ENCODE assay signal across 8 cellular contexts in genomic region chr19:55173717-55174409, GRCh38. TPM values are rescaled to one million over a fixed set of nuclear protein-coding genes. Genes with fewer than 3 reads are reported as not detected.
DNase-seq lines count a peak whose midpoint lies in the region; ATAC-seq and TF ChIP-seq lines count a peak whose summit lies in the region.

No MANE protein-coding gene starts in this region.

- DNase-seq in GM10266 (ENCODE audit: extremely low spot score) (peak; percentile 78), NCI-H2196 (lab: John Stamatoyannopoulos, UW; ENCODE audit: unreplicated experiment) (peak; percentile 83), fibroblast of villous mesenchyme (ENCODE audit: low read depth) (peak; percentile 55), inferior parietal cortex (ENCODE audit: extremely low spot score) (no peak)
- DNase-seq in activated T-cell treated with anti-CD3 and anti-CD28 coated beads, Interleukin-2, amount 50 U/mL, for 1 hour = peak; percentile 37

- H2AFZ ChIP-seq in neuron (ENCODE audit: low read depth, low read length) = peak overlapping the region; percentile 63

- no peaks in the 10 kb centered on the region for H3K36me3 ChIP-seq in neuron (ENCODE audit: insufficient read depth, low read length)

- peaks cover 8% of the 10 kb centered on the region for H3K9me3 ChIP-seq in neuron (ENCODE audit: low read length)

- peaks cover 9% of the 10 kb centered on the region for H3K4me1 ChIP-seq in neuron (ENCODE audit: insufficient read depth, low read length)

- TF ChIP-seq CTCF in GM10266 (IDR thresholded peaks at IDR 0.05; ENCODE audit: control insufficient read depth, insufficient read depth, low read depth, missing control alignments) (no peak), fibroblast of villous mesenchyme (IDR thresholded peaks at IDR 0.05; ENCODE audit: insufficient read depth, low read depth, low read length) (no peak)

- no peak for ATAC-seq in HG03460 (IDR thresholded peaks at IDR 0.05; ENCODE audit: unreplicated experiment)
- no peak for ATAC-seq in HG03280 (IDR thresholded peaks at IDR 0.05; ENCODE audit: unreplicated experiment)

- H3K4me3 ChIP-seq in fibroblast of villous mesenchyme (ENCODE audit: low read depth, low read length) = peak overlapping the region; percentile 51
- H3K4me3 ChIP-seq in neuron (ENCODE audit: low read length) = peak overlapping the region; percentile 34

- H3K27me3 ChIP-seq in neuron (ENCODE audit: insufficient read depth, low read length) = peaks cover 7% of the 10 kb centered on the region

RNA-seq across cellular contexts. Expression of gene SYT5, which starts 6.2 kb away (rescaled TPM):
- under 0.01 and 0.86 TPM in 2 replicates for total RNA-seq in fibroblast of villous mesenchyme

RNA-seq across cellular contexts. Expression of gene DNAAF3, which starts 7.5 kb away (rescaled TPM):
- under 0.01 TPM in 1 of 2 replicates, not detected in the other for total RNA-seq in fibroblast of villous mesenchyme

RNA-seq across cellular contexts. Expression of gene TNNI3, which starts 16.3 kb away (rescaled TPM):
- not detected in 2 replicates for total RNA-seq in fibroblast of villous mesenchyme

RNA-seq across cellular contexts. Expression of gene TNNT1, which starts 24.9 kb away (rescaled TPM):
- under 0.01 and 0.64 TPM in 2 replicates for total RNA-seq in fibroblast of villous mesenchyme

RNA-seq across cellular contexts. Expression of gene PTPRH, which starts 35.4 kb away (rescaled TPM):
- total RNA-seq in fibroblast of villous mesenchyme = 3.9 and 7.1 TPM in 2 replicates
